1 cellular context compared by ENCODE assay signal in the genomic region with DNA sequence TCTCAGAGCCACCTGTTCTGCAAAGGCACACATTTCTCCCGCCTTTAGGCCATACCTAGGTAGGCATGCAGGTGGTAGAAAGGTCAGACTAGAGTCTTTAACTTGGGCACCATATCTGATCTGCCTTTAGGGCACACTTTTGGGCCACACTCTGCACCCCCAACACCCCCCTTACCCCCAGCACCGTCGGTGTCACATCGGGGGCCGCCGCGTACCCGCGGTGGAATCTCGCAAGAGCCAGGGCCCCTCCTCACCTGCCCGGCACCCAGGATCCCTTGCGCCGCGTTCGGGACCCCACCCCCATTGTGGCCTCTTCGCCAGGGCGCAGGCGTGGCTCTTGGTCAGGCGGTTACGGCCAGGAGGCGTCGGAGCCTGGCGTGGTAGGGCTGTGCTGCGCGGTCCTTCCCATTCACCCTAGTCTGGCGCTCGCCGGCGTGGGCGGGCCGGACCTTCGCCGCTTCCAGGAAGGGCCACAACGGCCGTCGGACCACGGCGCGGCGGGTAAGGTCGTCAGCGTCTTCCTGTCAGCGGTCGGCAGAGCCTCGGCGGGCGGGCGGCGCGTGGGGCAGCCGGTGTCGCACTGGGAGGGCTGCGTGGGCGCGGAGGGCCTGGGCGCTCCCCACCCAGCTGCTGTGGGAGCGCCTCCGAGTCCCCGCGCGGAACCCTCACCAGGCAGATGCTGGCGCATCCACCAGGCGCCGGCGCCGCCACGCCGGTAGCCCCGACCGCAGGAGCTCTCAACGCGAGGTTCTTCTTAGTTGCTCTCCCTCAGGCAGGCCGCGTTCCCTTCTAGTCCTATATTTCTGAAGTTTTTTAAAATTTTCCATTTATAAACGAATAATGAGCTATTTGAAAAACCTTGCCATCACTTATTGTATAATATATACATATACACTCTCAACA.
A peak's percentile ranks its signal among the peaks of the same experiment; 100 is the strongest.
TF ChIP-seq lines count a peak whose summit lies in the region.

A gene (plus strand): TSS at position 341 of the 903 bp plus-strand sequence. CDS start 23,028 bp downstream, outside the sequence.

TF ChIP-seq in HepG2, 621 proteins besides CTCF, POLR2A, EP300 and RAD21 (continued from another document and continues in another):
- TF ChIP-seq, protein P1, sequence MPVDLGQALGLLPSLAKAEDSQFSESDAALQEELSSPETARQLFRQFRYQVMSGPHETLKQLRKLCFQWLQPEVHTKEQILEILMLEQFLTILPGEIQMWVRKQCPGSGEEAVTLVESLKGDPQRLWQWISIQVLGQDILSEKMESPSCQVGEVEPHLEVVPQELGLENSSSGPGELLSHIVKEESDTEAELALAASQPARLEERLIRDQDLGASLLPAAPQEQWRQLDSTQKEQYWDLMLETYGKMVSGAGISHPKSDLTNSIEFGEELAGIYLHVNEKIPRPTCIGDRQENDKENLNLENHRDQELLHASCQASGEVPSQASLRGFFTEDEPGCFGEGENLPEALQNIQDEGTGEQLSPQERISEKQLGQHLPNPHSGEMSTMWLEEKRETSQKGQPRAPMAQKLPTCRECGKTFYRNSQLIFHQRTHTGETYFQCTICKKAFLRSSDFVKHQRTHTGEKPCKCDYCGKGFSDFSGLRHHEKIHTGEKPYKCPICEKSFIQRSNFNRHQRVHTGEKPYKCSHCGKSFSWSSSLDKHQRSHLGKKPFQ (CRISPR knock-in tag; IDR thresholded peaks at IDR 0.05; ENCODE audit: insufficient replicate concordance): peak; percentile 90
- TF ChIP-seq ZNF44 (CRISPR knock-in tag; IDR thresholded peaks at IDR 0.05): peak; percentile 90
- no peak for TF ChIP-seq ATF1 (CRISPR knock-in tag; IDR thresholded peaks at IDR 0.05)
- TF ChIP-seq PAWR (CRISPR knock-in tag; IDR thresholded peaks at IDR 0.05; ENCODE audit: borderline replicate concordance): no peak
- TF ChIP-seq POGZ (CRISPR knock-in tag; IDR thresholded peaks at IDR 0.05): peak; percentile 97
- 0 out of 2 replicates have a peak, but pooled peaks have one; percentile 41 for TF ChIP-seq ZNF292 (CRISPR knock-in tag; IDR thresholded peaks at IDR 0.05; ENCODE audit: borderline replicate concordance, low read depth)
- TF ChIP-seq, protein P2, sequence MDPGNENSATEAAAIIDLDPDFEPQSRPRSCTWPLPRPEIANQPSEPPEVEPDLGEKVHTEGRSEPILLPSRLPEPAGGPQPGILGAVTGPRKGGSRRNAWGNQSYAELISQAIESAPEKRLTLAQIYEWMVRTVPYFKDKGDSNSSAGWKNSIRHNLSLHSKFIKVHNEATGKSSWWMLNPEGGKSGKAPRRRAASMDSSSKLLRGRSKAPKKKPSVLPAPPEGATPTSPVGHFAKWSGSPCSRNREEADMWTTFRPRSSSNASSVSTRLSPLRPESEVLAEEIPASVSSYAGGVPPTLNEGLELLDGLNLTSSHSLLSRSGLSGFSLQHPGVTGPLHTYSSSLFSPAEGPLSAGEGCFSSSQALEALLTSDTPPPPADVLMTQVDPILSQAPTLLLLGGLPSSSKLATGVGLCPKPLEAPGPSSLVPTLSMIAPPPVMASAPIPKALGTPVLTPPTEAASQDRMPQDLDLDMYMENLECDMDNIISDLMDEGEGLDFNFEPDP (CRISPR knock-in tag; conservative IDR thresholded peaks at IDR 0.05): 0 out of 2 replicates have a peak, but pooled peaks have one; percentile 74
- TF ChIP-seq, protein P3, sequence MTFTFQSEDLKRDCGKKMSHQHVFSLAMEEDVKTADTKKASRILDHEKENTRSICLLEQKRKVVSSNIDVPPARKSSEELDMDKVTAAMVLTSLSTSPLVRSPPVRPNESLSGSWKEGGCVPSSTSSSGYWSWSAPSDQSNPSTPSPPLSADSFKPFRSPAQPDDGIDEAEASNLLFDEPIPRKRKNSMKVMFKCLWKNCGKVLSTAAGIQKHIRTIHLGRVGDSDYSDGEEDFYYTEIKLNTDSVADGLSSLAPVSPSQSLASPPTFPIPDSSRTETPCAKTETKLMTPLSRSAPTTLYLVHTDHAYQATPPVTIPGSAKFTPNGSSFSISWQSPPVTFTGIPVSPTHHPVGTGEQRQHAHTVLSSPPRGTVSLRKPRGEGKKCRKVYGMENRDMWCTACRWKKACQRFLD (CRISPR knock-in tag; IDR thresholded peaks at IDR 0.05; ENCODE audit: borderline replicate concordance): peak; percentile 64; the same call in 1 of the 2 replicates
- TF ChIP-seq SATB2 (CRISPR knock-in tag; IDR thresholded peaks at IDR 0.05): peak; percentile 92
- no peak for TF ChIP-seq SCMH1 (CRISPR knock-in tag; IDR thresholded peaks at IDR 0.05; ENCODE audit: borderline replicate concordance)
- TF ChIP-seq ZBTB7B (CRISPR knock-in tag; IDR thresholded peaks at IDR 0.05): peak; percentile 69; the same call in 1 of the 2 replicates
- peak; percentile 63; the same call in 1 of the 2 replicates for TF ChIP-seq ZNF678 (CRISPR knock-in tag; IDR thresholded peaks at IDR 0.05)
- peak; percentile 10; the same call in 1 of the 2 replicates for TF ChIP-seq ZNF75D (CRISPR knock-in tag; IDR thresholded peaks at IDR 0.05; ENCODE audit: borderline replicate concordance)
- TF ChIP-seq ZNF709 (CRISPR knock-in tag; IDR thresholded peaks at IDR 0.05): peak; percentile 82; the same call in 1 of the 2 replicates
- TF ChIP-seq FOXC1 (CRISPR knock-in tag; IDR thresholded peaks at IDR 0.05; ENCODE audit: borderline replicate concordance): peak; percentile 85; the same call in 1 of the 2 replicates
- TF ChIP-seq, protein P4, sequence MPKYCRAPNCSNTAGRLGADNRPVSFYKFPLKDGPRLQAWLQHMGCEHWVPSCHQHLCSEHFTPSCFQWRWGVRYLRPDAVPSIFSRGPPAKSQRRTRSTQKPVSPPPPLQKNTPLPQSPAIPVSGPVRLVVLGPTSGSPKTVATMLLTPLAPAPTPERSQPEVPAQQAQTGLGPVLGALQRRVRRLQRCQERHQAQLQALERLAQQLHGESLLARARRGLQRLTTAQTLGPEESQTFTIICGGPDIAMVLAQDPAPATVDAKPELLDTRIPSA (CRISPR knock-in tag; IDR thresholded peaks at IDR 0.05; ENCODE audit: borderline replicate concordance): 0 out of 2 replicates have a peak, but pooled peaks have one; percentile 82
- TF ChIP-seq CENPX (CRISPR knock-in tag; IDR thresholded peaks at IDR 0.05): no peak
- no peak for TF ChIP-seq HDAC6 (IDR thresholded peaks at IDR 0.05; ENCODE audit: low read depth, low read length)
- no peak for TF ChIP-seq SRSF9 (IDR thresholded peaks at IDR 0.05; ENCODE audit: borderline replicate concordance, insufficient read depth, low read depth, low read length, poor library complexity, severe bottlenecking)
- TF ChIP-seq, protein P5, sequence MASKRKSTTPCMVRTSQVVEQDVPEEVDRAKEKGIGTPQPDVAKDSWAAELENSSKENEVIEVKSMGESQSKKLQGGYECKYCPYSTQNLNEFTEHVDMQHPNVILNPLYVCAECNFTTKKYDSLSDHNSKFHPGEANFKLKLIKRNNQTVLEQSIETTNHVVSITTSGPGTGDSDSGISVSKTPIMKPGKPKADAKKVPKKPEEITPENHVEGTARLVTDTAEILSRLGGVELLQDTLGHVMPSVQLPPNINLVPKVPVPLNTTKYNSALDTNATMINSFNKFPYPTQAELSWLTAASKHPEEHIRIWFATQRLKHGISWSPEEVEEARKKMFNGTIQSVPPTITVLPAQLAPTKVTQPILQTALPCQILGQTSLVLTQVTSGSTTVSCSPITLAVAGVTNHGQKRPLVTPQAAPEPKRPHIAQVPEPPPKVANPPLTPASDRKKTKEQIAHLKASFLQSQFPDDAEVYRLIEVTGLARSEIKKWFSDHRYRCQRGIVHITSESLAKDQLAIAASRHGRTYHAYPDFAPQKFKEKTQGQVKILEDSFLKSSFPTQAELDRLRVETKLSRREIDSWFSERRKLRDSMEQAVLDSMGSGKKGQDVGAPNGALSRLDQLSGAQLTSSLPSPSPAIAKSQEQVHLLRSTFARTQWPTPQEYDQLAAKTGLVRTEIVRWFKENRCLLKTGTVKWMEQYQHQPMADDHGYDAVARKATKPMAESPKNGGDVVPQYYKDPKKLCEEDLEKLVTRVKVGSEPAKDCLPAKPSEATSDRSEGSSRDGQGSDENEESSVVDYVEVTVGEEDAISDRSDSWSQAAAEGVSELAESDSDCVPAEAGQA (IDR thresholded peaks at IDR 0.05; ENCODE audit: low read depth): peak; percentile 65; the same call in 1 of the 2 replicates
- TF ChIP-seq, protein P5 (CRISPR knock-in tag; IDR thresholded peaks at IDR 0.05; ENCODE audit: borderline replicate concordance): peak; percentile 67; the same call in 1 of the 2 replicates
- TF ChIP-seq ZMYM2 (CRISPR knock-in tag; IDR thresholded peaks at IDR 0.05): 0 out of 2 replicates have a peak, but pooled peaks have one; percentile 38
- TF ChIP-seq, protein P6, sequence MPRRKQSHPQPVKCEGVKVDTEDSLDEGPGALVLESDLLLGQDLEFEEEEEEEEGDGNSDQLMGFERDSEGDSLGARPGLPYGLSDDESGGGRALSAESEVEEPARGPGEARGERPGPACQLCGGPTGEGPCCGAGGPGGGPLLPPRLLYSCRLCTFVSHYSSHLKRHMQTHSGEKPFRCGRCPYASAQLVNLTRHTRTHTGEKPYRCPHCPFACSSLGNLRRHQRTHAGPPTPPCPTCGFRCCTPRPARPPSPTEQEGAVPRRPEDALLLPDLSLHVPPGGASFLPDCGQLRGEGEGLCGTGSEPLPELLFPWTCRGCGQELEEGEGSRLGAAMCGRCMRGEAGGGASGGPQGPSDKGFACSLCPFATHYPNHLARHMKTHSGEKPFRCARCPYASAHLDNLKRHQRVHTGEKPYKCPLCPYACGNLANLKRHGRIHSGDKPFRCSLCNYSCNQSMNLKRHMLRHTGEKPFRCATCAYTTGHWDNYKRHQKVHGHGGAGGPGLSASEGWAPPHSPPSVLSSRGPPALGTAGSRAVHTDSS (CRISPR knock-in tag; conservative IDR thresholded peaks at IDR 0.05): no peak
- peak; percentile 99 for TF ChIP-seq ZNF546 (CRISPR knock-in tag; conservative IDR thresholded peaks at IDR 0.05)
- peak; percentile 94 for TF ChIP-seq ZFP90 (CRISPR knock-in tag; IDR thresholded peaks at IDR 0.05; ENCODE audit: borderline replicate concordance)
- no peak for TF ChIP-seq RORA (CRISPR knock-in tag; IDR thresholded peaks at IDR 0.05)
- TF ChIP-seq XRCC5 (optimal IDR thresholded peaks at IDR 0.05; ENCODE audit: low read length): peak; percentile 88
- peak; percentile 50 for TF ChIP-seq CBX1 (IDR thresholded peaks at IDR 0.05; ENCODE audit: low read depth)
- peak; percentile 71; the same call in 1 of the 2 replicates for TF ChIP-seq ZNF792 (CRISPR knock-in tag; IDR thresholded peaks at IDR 0.05)
- no peak for TF ChIP-seq FOXA1 (IDR thresholded peaks at IDR 0.05)
- TF ChIP-seq FOXA1 (CRISPR knock-in tag; IDR thresholded peaks at IDR 0.05): 0 out of 2 replicates have a peak, but pooled peaks have one; percentile 17
- TF ChIP-seq ZBTB1 (CRISPR knock-in tag; IDR thresholded peaks at IDR 0.05; ENCODE audit: borderline replicate concordance): no peak
- peak; percentile 95 for TF ChIP-seq ZNF782 (CRISPR knock-in tag; IDR thresholded peaks at IDR 0.05; ENCODE audit: borderline replicate concordance)
- TF ChIP-seq IKZF1 (IDR thresholded peaks at IDR 0.05): no peak
- TF ChIP-seq, protein P7, sequence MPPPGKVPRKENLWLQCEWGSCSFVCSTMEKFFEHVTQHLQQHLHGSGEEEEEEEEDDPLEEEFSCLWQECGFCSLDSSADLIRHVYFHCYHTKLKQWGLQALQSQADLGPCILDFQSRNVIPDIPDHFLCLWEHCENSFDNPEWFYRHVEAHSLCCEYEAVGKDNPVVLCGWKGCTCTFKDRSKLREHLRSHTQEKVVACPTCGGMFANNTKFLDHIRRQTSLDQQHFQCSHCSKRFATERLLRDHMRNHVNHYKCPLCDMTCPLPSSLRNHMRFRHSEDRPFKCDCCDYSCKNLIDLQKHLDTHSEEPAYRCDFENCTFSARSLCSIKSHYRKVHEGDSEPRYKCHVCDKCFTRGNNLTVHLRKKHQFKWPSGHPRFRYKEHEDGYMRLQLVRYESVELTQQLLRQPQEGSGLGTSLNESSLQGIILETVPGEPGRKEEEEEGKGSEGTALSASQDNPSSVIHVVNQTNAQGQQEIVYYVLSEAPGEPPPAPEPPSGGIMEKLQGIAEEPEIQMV (CRISPR knock-in tag; IDR thresholded peaks at IDR 0.05; ENCODE audit: low read depth): peak; percentile 66; the same call in 1 of the 2 replicates
- TF ChIP-seq ZNF225 (CRISPR knock-in tag; IDR thresholded peaks at IDR 0.05): peak; percentile 93
- peak; percentile 46; the same call in 1 of the 2 replicates for TF ChIP-seq MIER2 (CRISPR knock-in tag; IDR thresholded peaks at IDR 0.05)
- no peak for TF ChIP-seq NONO (IDR thresholded peaks at IDR 0.05)
- TF ChIP-seq NONO (CRISPR knock-in tag; conservative IDR thresholded peaks at IDR 0.05): peak; percentile 72; the same call in 1 of the 2 replicates
- TF ChIP-seq SNAI1 (CRISPR knock-in tag; IDR thresholded peaks at IDR 0.05; ENCODE audit: borderline replicate concordance): 0 out of 2 replicates have a peak, but pooled peaks have one; percentile 72
- peak; percentile 97 for TF ChIP-seq YEATS4 (CRISPR knock-in tag; IDR thresholded peaks at IDR 0.05; ENCODE audit: borderline replicate concordance)
- TF ChIP-seq ZFY (CRISPR knock-in tag; IDR thresholded peaks at IDR 0.05): peak; percentile 92
- peak; percentile 95 for TF ChIP-seq ZNF564 (CRISPR knock-in tag; IDR thresholded peaks at IDR 0.05)
- 0 out of 2 replicates have a peak, but pooled peaks have one; percentile 52 for TF ChIP-seq ZNF530 (CRISPR knock-in tag; IDR thresholded peaks at IDR 0.05; ENCODE audit: low read depth)
- TF ChIP-seq ZFP41 (CRISPR knock-in tag; IDR thresholded peaks at IDR 0.05; ENCODE audit: borderline replicate concordance): peak; percentile 91
- TF ChIP-seq CEBPG (CRISPR knock-in tag; IDR thresholded peaks at IDR 0.05): no peak
